Comparison of ENCODE assay signal across 9 cellular contexts in the genomic region with DNA sequence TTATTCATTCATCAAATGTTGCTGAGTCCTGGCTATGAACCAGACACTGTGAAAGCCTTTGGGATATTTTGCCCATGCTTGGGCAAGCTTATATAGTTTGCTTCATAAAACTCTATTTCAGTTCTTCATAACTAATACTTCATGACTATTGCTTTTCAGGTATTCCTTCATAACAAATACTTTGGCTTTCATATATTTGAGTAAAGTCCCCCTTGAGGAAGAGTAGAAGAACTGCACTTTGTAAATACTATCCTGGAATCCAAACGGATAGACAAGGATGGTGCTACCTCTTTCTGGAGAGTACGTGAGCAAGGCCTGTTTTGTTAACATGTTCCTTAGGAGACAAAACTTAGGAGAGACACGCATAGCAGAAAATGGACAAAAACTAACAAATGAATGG. TPM values are rescaled to one million over a fixed set of nuclear protein-coding genes. Genes with fewer than 3 reads are reported as not detected.
DNase-seq lines count a peak whose midpoint lies in the region; ATAC-seq, FAIRE-seq and TF ChIP-seq lines count a peak whose summit lies in the region.
"Had no signal": no experiment of that assay in that cellular context is flagged by ENCODE, and none has a peak within 500 bp of the region (broad histone marks: within the 10 kb centered on the region; RNA-seq: fewer than 3 reads in every experiment).

No MANE protein-coding gene starts in this region.

- FAIRE-seq in astrocyte (lab: Jason Lieb, UNC): no peak

- peak; percentile 58 for ATAC-seq in HG03139 (IDR thresholded peaks at IDR 0.05; ENCODE audit: unreplicated experiment)

- H3K36me3 Mint-ChIP-seq in astrocyte (ENCODE audit: low read depth, unreplicated experiment): no peaks in the 10 kb centered on the region

- no peaks in the 10 kb centered on the region for H3K4me1 Mint-ChIP-seq in astrocyte (ENCODE audit: low read depth, unreplicated experiment)

- no peak overlapping the region for H3K27ac Mint-ChIP-seq in astrocyte (ENCODE audit: unreplicated experiment)

- H3K9ac ChIP-seq in astrocyte (ENCODE audit: low read length): no peak overlapping the region
- H3K9ac ChIP-seq in parathyroid adenoma: no peak overlapping the region

- H3K27me3 Mint-ChIP-seq in astrocyte (ENCODE audit: low read depth, unreplicated experiment): no peaks in the 10 kb centered on the region

- H3K79me2 ChIP-seq in astrocyte (ENCODE audit: insufficient read depth, low read length) (no peaks in the 10 kb centered on the region), parathyroid adenoma (no peaks in the 10 kb centered on the region)

- TF ChIP-seq CTCF in astrocyte (IDR thresholded peaks at IDR 0.05; ENCODE audit: insufficient read depth, low read depth, low read length): peak; percentile 50
- peak; percentile 28 for TF ChIP-seq CTCF in parathyroid adenoma (IDR thresholded peaks at IDR 0.05)

- H3K27ac ChIP-seq in astrocyte (ENCODE audit: low read depth, low read length) (no peak overlapping the region), parathyroid adenoma (no peak overlapping the region)

- H3K27me3 ChIP-seq in astrocyte (ENCODE audit: insufficient read depth, low read length) (no peaks in the 10 kb centered on the region), parathyroid adenoma (ENCODE audit: control insufficient read depth, insufficient read depth, low read length) (no peaks in the 10 kb centered on the region)

- H3K9me3 Mint-ChIP-seq in astrocyte (ENCODE audit: unreplicated experiment): no peaks in the 10 kb centered on the region

- H3K36me3 ChIP-seq in astrocyte (ENCODE audit: insufficient read depth, low read length) (no peaks in the 10 kb centered on the region), parathyroid adenoma (ENCODE audit: control insufficient read depth, insufficient read depth, low read length) (no peaks in the 10 kb centered on the region)

- DNase-seq in NCI-H2171 treated with DMSO at 0.1 percent for 48 hours (lab: John Stamatoyannopoulos, UW) (peak; percentile 6), NCI-H2171 (lab: John Stamatoyannopoulos, UW) (no peak), astrocyte (ENCODE audit: low read depth) (no peak), mesenteric fat pad (ENCODE audit: low spot score) (no peak), NCI-H2196 (lab: John Stamatoyannopoulos, UW; ENCODE audit: unreplicated experiment) (no peak)
- no peak for DNase-seq in activated CD4-positive, alpha-beta T cell treated with anti-CD3 and anti-CD28 coated beads, Interleukin-2, amount 50 U/mL, for 1 hour

- H3K4me2 ChIP-seq in astrocyte (ENCODE audit: low read length): no peak overlapping the region
- no peak overlapping the region for H3K4me2 ChIP-seq in parathyroid adenoma (ENCODE audit: low read length)

- H3K9me3 ChIP-seq in astrocyte (ENCODE audit: insufficient read depth, low read depth, low read length) (no peaks in the 10 kb centered on the region), parathyroid adenoma (ENCODE audit: control insufficient read depth, low read length) (no peaks in the 10 kb centered on the region)

- H3K4me3 Mint-ChIP-seq in astrocyte (ENCODE audit: unreplicated experiment): no peak overlapping the region

- H3K4me3 ChIP-seq in astrocyte (ENCODE audit: insufficient read depth, low read depth, low read length): no peak overlapping the region
- H3K4me3 ChIP-seq in parathyroid adenoma (ENCODE audit: low read depth, low read length): no peak overlapping the region

- H2AFZ ChIP-seq in astrocyte (ENCODE audit: low read depth, low read length) (no peak overlapping the region), parathyroid adenoma (no peak overlapping the region)

- no peaks in the 10 kb centered on the region for H4K20me1 ChIP-seq in astrocyte (ENCODE audit: insufficient read depth, low read length)

- H3K4me1 ChIP-seq in astrocyte (ENCODE audit: insufficient read depth, low read length) (no peaks in the 10 kb centered on the region), parathyroid adenoma (no peaks in the 10 kb centered on the region)

RNA-seq across cellular contexts. Expression of a gene that starts 1.7 kb away (rescaled TPM):
- total RNA-seq in astrocyte: 8.6 and 11.3 TPM in 2 replicates
- total RNA-seq in mesenteric fat pad: not detected
- total RNA-seq: urinary bladder had no signal

RNA-seq across cellular contexts. Expression of a gene that starts 30.2 kb away (rescaled TPM):
- total RNA-seq in astrocyte (0.75 TPM in 1 of 2 replicates, not detected in the other), mesenteric fat pad (0.48 TPM)

RNA-seq across cellular contexts. Expression of a gene that starts 47.2 kb away (rescaled TPM):
- not detected in 2 replicates for total RNA-seq in astrocyte
- not detected for total RNA-seq in mesenteric fat pad
- total RNA-seq: urinary bladder had no signal
